1 cellular context compared by ENCODE assay signal in genomic region chr4:38163216-38164006, GRCh38.
TF ChIP-seq lines count a peak whose summit lies in the region.

No MANE protein-coding gene starts in this region.

TF ChIP-seq in GM12878, 131 proteins besides CTCF, POLR2A, EP300 and RAD21 (continues in another document):
- TF ChIP-seq CHD1 (IDR thresholded peaks at IDR 0.05; ENCODE audit: low read depth, low read length), result no peak
- no peak; the same call in 1 of the 2 replicates for TF ChIP-seq RAD51 (IDR thresholded peaks at IDR 0.05)
- peak; percentile 42 for TF ChIP-seq SKIL (IDR thresholded peaks at IDR 0.05; ENCODE audit: low read depth, poor library complexity, severe bottlenecking)
- TF ChIP-seq POLR2AphosphoS5 (IDR thresholded peaks at IDR 0.05; ENCODE audit: low read length), result no peak
- TF ChIP-seq CREM (IDR thresholded peaks at IDR 0.05; ENCODE audit: low read depth), result no peak
- TF ChIP-seq STAT1 (conservative IDR thresholded peaks at IDR 0.05), result no peak
- TF ChIP-seq, protein P1, sequence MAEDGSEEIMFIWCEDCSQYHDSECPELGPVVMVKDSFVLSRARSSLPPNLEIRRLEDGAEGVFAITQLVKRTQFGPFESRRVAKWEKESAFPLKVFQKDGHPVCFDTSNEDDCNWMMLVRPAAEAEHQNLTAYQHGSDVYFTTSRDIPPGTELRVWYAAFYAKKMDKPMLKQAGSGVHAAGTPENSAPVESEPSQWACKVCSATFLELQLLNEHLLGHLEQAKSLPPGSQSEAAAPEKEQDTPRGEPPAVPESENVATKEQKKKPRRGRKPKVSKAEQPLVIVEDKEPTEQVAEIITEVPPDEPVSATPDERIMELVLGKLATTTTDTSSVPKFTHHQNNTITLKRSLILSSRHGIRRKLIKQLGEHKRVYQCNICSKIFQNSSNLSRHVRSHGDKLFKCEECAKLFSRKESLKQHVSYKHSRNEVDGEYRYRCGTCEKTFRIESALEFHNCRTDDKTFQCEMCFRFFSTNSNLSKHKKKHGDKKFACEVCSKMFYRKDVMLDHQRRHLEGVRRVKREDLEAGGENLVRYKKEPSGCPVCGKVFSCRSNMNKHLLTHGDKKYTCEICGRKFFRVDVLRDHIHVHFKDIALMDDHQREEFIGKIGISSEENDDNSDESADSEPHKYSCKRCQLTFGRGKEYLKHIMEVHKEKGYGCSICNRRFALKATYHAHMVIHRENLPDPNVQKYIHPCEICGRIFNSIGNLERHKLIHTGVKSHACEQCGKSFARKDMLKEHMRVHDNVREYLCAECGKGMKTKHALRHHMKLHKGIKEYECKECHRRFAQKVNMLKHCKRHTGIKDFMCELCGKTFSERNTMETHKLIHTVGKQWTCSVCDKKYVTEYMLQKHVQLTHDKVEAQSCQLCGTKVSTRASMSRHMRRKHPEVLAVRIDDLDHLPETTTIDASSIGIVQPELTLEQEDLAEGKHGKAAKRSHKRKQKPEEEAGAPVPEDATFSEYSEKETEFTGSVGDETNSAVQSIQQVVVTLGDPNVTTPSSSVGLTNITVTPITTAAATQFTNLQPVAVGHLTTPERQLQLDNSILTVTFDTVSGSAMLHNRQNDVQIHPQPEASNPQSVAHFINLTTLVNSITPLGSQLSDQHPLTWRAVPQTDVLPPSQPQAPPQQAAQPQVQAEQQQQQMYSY (CRISPR knock-in tag; IDR thresholded peaks at IDR 0.05), result no peak
- TF ChIP-seq BHLHE40 (IDR thresholded peaks at IDR 0.05; ENCODE audit: borderline replicate concordance in 1 of 2, low read depth in 2 of 2, low read length in 1 of 2), result peak in 1 of 2 experiments; percentile 51; a peak in 1 of 4 replicates
- TF ChIP-seq RCOR1 (conservative IDR thresholded peaks at IDR 0.05; ENCODE audit: low read depth, low read length), result no peak
- TF ChIP-seq BMI1 (IDR thresholded peaks at IDR 0.05; ENCODE audit: borderline replicate concordance), result no peak
- no peak for TF ChIP-seq FOXK2 (IDR thresholded peaks at IDR 0.05)
- no peak for TF ChIP-seq ZNF274 (IDR thresholded peaks at IDR 0.05; ENCODE audit: insufficient read depth, insufficient read length)
- TF ChIP-seq POLR2AphosphoS2 (IDR thresholded peaks at IDR 0.05; ENCODE audit: low read depth, low read length), result no peak
- TF ChIP-seq MTA2 (IDR thresholded peaks at IDR 0.05; ENCODE audit: low read depth), result peak; percentile 96
- TF ChIP-seq IKZF1 (conservative IDR thresholded peaks at IDR 0.05), result no peak
- peak; percentile 69; the same call in 1 of the 2 replicates for TF ChIP-seq ATF7 (IDR thresholded peaks at IDR 0.05; ENCODE audit: low read depth)
- TF ChIP-seq HDAC6 (IDR thresholded peaks at IDR 0.05; ENCODE audit: unreplicated experiment), result no peak
- peak; percentile 43 to 48; a peak in 3 of 4 replicates for TF ChIP-seq IKZF2 (IDR thresholded peaks at IDR 0.05)
- TF ChIP-seq ZNF24 (IDR thresholded peaks at IDR 0.05), result peak; percentile 73
- TF ChIP-seq, protein P2, sequence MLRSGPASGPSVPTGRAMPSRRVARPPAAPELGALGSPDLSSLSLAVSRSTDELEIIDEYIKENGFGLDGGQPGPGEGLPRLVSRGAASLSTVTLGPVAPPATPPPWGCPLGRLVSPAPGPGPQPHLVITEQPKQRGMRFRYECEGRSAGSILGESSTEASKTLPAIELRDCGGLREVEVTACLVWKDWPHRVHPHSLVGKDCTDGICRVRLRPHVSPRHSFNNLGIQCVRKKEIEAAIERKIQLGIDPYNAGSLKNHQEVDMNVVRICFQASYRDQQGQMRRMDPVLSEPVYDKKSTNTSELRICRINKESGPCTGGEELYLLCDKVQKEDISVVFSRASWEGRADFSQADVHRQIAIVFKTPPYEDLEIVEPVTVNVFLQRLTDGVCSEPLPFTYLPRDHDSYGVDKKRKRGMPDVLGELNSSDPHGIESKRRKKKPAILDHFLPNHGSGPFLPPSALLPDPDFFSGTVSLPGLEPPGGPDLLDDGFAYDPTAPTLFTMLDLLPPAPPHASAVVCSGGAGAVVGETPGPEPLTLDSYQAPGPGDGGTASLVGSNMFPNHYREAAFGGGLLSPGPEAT (IDR thresholded peaks at IDR 0.05; ENCODE audit: low read depth), result 0 out of 2 replicates have a peak, but pooled peaks have one; percentile 41
- TF ChIP-seq, protein P3, sequence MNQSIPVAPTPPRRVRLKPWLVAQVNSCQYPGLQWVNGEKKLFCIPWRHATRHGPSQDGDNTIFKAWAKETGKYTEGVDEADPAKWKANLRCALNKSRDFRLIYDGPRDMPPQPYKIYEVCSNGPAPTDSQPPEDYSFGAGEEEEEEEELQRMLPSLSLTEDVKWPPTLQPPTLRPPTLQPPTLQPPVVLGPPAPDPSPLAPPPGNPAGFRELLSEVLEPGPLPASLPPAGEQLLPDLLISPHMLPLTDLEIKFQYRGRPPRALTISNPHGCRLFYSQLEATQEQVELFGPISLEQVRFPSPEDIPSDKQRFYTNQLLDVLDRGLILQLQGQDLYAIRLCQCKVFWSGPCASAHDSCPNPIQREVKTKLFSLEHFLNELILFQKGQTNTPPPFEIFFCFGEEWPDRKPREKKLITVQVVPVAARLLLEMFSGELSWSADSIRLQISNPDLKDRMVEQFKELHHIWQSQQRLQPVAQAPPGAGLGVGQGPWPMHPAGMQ (IDR thresholded peaks at IDR 0.05; ENCODE audit: borderline replicate concordance), result no peak
- TF ChIP-seq ZBTB33 (IDR thresholded peaks at IDR 0.05), result no peak
- TF ChIP-seq HDAC2 (IDR thresholded peaks at IDR 0.05), result no peak
- TF ChIP-seq EGR1 (IDR thresholded peaks at IDR 0.05; ENCODE audit: borderline replicate concordance in 1 of 2, low read depth in 2 of 2, low read length in 2 of 2), result no peak
- no peak for TF ChIP-seq EZH2 (IDR thresholded peaks at IDR 0.05; ENCODE audit: borderline replicate concordance, control insufficient read depth, low read depth, low read length)
- TF ChIP-seq CEBPZ (IDR thresholded peaks at IDR 0.05; ENCODE audit: low read depth, low read length), result no peak
- TF ChIP-seq SP1 (IDR thresholded peaks at IDR 0.05; ENCODE audit: low read depth, low read length), result no peak
- TF ChIP-seq YBX1 (IDR thresholded peaks at IDR 0.05), result no peak
- no peak for TF ChIP-seq ZNF622 (IDR thresholded peaks at IDR 0.05)
- TF ChIP-seq SUZ12 (IDR thresholded peaks at IDR 0.05; ENCODE audit: unreplicated experiment), result no peak
- no peak for TF ChIP-seq CBX5 (IDR thresholded peaks at IDR 0.05; ENCODE audit: low read depth)
- TF ChIP-seq GABPA (IDR thresholded peaks at IDR 0.05; ENCODE audit: low read depth), result no peak
- no peak for TF ChIP-seq RB1 (IDR thresholded peaks at IDR 0.05; ENCODE audit: borderline replicate concordance)
- TF ChIP-seq SMARCA5 (IDR thresholded peaks at IDR 0.05), result no peak
- no peak for TF ChIP-seq POU2F2 (IDR thresholded peaks at IDR 0.05; ENCODE audit: borderline replicate concordance, low read depth, low read length)
- TF ChIP-seq KAT2A (conservative IDR thresholded peaks at IDR 0.05; ENCODE audit: control insufficient read depth, low read depth, low read length), result no peak
- TF ChIP-seq ASH2L (IDR thresholded peaks at IDR 0.05; ENCODE audit: borderline replicate concordance, low read depth), result no peak
- no peak for TF ChIP-seq CHD2 (IDR thresholded peaks at IDR 0.05; ENCODE audit: borderline replicate concordance, low read depth, low read length)
- no peak for TF ChIP-seq NBN (IDR thresholded peaks at IDR 0.05)
- TF ChIP-seq SREBF2 (IDR thresholded peaks at IDR 0.05; ENCODE audit: low read length), result no peak
- peak; percentile 26; the same call in 1 of the 2 replicates for TF ChIP-seq JUNB (IDR thresholded peaks at IDR 0.05)
- TF ChIP-seq TBL1XR1 (IDR thresholded peaks at IDR 0.05; ENCODE audit: low read depth, low read length), result no peak
- TF ChIP-seq RUNX3 (IDR thresholded peaks at IDR 0.05; ENCODE audit: low read length), result no peak
- no peak for TF ChIP-seq CBX3 (IDR thresholded peaks at IDR 0.05; ENCODE audit: borderline replicate concordance, low read depth)
- no peak for TF ChIP-seq ZNF384 (IDR thresholded peaks at IDR 0.05; ENCODE audit: borderline replicate concordance, low read depth, low read length)
- TF ChIP-seq MLLT1 (IDR thresholded peaks at IDR 0.05), result no peak
- no peak for TF ChIP-seq ATF2 (IDR thresholded peaks at IDR 0.05; ENCODE audit: low read length)
- TF ChIP-seq BCL3 (IDR thresholded peaks at IDR 0.05; ENCODE audit: borderline replicate concordance, insufficient read depth, low read depth, low read length, poor library complexity, severe bottlenecking), result no peak
- TF ChIP-seq MYC (IDR thresholded peaks at IDR 0.05; ENCODE audit: insufficient read depth, insufficient read length, insufficient replicate concordance, low read length, severe bottlenecking), result no peak
